ENCODE assay signal across 1 cellular context in genomic region chr6:111727041-111727440, GRCh38.
TF ChIP-seq lines count a peak whose summit lies in the region.

No MANE protein-coding gene starts in this region.

TF ChIP-seq in IMR-90, 13 proteins besides CTCF, POLR2A, EP300 and RAD21:
- no peak for TF ChIP-seq MAFK (IDR thresholded peaks at IDR 0.05; ENCODE audit: low read depth, low read length)
